Comparison of ENCODE assay signal across 21 cellular contexts in genomic region chr2:203857656-203858055, GRCh38. TPM values are rescaled to one million over a fixed set of nuclear protein-coding genes. Genes with fewer than 3 reads are reported as not detected.
DNase-seq lines count a peak whose midpoint lies in the region; ATAC-seq, FAIRE-seq and TF ChIP-seq lines count a peak whose summit lies in the region.
"Had no signal": no experiment of that assay in that cellular context is flagged by ENCODE, and none has a peak within 500 bp of the region (broad histone marks: within the 10 kb centered on the region; RNA-seq: fewer than 3 reads in every experiment).

No MANE protein-coding gene starts in this region.

- H3K36me3 ChIP-seq in liver (ENCODE audit: control insufficient read depth in 4 of 4, insufficient read depth in 3 of 4, low read depth in 1 of 4, low read length in 3 of 4) = no peaks in the 10 kb centered on the region
- H3K36me3 ChIP-seq: BLaER1 had no signal

- H3K4me1 ChIP-seq in liver (ENCODE audit: control insufficient read depth in 4 of 4, insufficient read depth in 4 of 4, low read length in 3 of 4) = no peaks in the 10 kb centered on the region

- peaks cover 2% of the 10 kb centered on the region in 2 donors for H3K36me3 Mint-ChIP-seq in activated T-cell treated with anti-CD3 and anti-CD28 coated beads, Interleukin-2, amount 50 U/mL, for 72 hours (ENCODE audit: insufficient read depth in 2 of 2)
- no peaks in the 10 kb centered on the region for H3K36me3 Mint-ChIP-seq in T-helper 17 cell (ENCODE audit: low read depth)
- H3K36me3 Mint-ChIP-seq: IgD-negative memory B cell had no signal

- no peaks in the 10 kb centered on the region for H3K27me3 Mint-ChIP-seq in activated T-cell treated with anti-CD3 and anti-CD28 coated beads, Interleukin-2, amount 50 U/mL, for 72 hours (ENCODE audit: low read depth)
- peaks cover 8% of the 10 kb centered on the region for H3K27me3 Mint-ChIP-seq in T-helper 17 cell

- H3K4me1 Mint-ChIP-seq in activated T-cell treated with anti-CD3 and anti-CD28 coated beads, Interleukin-2, amount 50 U/mL, for 72 hours (ENCODE audit: low read depth) = peaks cover 92% of the 10 kb centered on the region
- peaks cover 49% of the 10 kb centered on the region for H3K4me1 Mint-ChIP-seq in T-helper 17 cell

- no peak for TF ChIP-seq RAD21 in liver (IDR thresholded peaks at IDR 0.05)

- peak overlapping the region; percentile 76 to 84 for H3K4me3 Mint-ChIP-seq in activated T-cell treated with anti-CD3 and anti-CD28 coated beads, Interleukin-2, amount 50 U/mL, for 72 hours
- peak overlapping the region; percentile 43 for H3K4me3 Mint-ChIP-seq in T-helper 17 cell
- H3K4me3 Mint-ChIP-seq: IgD-negative memory B cell had no signal

- FAIRE-seq in GM18507 (lab: Jason Lieb, UNC) = peak; percentile 49
- FAIRE-seq: H1 had no signal

- H3K9me3 ChIP-seq in T-helper 17 cell (ENCODE audit: control insufficient read depth, low read length, poor library complexity, severe bottlenecking) = no peaks in the 10 kb centered on the region
- no peaks in the 10 kb centered on the region for H3K9me3 ChIP-seq in liver (ENCODE audit: control insufficient read depth in 4 of 4, low read length in 3 of 4)
- H3K9me3 ChIP-seq: BLaER1 had no signal

- no peaks in the 10 kb centered on the region for H3K27me3 ChIP-seq in liver (ENCODE audit: control insufficient read depth in 4 of 4, insufficient read depth in 4 of 4, low read length in 3 of 4)
- H3K27me3 ChIP-seq: BLaER1 had no signal

- peaks cover under 1 to 2% of the 10 kb centered on the region in 2 donors for H3K9me3 Mint-ChIP-seq in activated T-cell treated with anti-CD3 and anti-CD28 coated beads, Interleukin-2, amount 50 U/mL, for 72 hours
- H3K9me3 Mint-ChIP-seq: IgD-negative memory B cell had no signal

- TF ChIP-seq CTCF in liver (IDR thresholded peaks at IDR 0.05; ENCODE audit: low read depth, low read length, missing input control) = no peak

- H3K9ac ChIP-seq in liver (ENCODE audit: low read depth in 1 of 2, low read length in 2 of 2) = no peak overlapping the region
- H3K9ac ChIP-seq: BLaER1 had no signal

- H3K4me3 ChIP-seq in liver (ENCODE audit: low read depth in 1 of 3, low read length in 3 of 3) = no peak overlapping the region
- H3K4me3 ChIP-seq: BLaER1 had no signal

- ATAC-seq in activated T-cell treated with anti-CD3 and anti-CD28 coated beads, Interleukin-2, amount 50 U/mL, for 72 hours (replicated peaks in 1 of 2) = no peak
- no peak for ATAC-seq in T-helper 17 cell
- ATAC-seq: SK-N-SH treated with all-trans-retinoic acid at 6 μM for 48 hours had no signal

- H3K27ac Mint-ChIP-seq in activated T-cell treated with anti-CD3 and anti-CD28 coated beads, Interleukin-2, amount 50 U/mL, for 72 hours = peak overlapping the region; percentile 98
- H3K27ac Mint-ChIP-seq in T-helper 17 cell = peak overlapping the region; percentile 86

- 49% methylated on average over 2 of the region's 2 CpGs for WGBS in liver

- DNase-seq in activated T-cell treated with anti-CD3 and anti-CD28 coated beads, Interleukin-2, amount 50 U/mL, for 72 hours = no peak
- no peak for DNase-seq in activated T-cell treated with anti-CD3 and anti-CD28 coated beads for 4 hours
- DNase-seq in GM18507 (ENCODE audit: extremely low spot score, insufficient read length, low read depth) = no peak
- no peak for DNase-seq in T-helper 17 cell
- DNase-seq in HUDEP-2 (lab: John Stamatoyannopoulos, UW; ENCODE audit: unreplicated experiment in 76 of 76) = no peak
- no peak for DNase-seq in SK-N-DZ (ENCODE audit: low spot score)
- no peak for DNase-seq in NCI-H2081 treated with DMSO at 0.1 percent for 48 hours (lab: John Stamatoyannopoulos, UW)
- DNase-seq: DMS79 treated with DMSO at 0.1 percent for 48 hours, NCI-H1105, NCI-H2081, NCI-H748 treated with DMSO at 0.1 percent for 48 hours, OCI-M1, SHP77 treated with DMSO at 0.1 percent for 48 hours had no signal

- H3K27ac ChIP-seq in liver (ENCODE audit: low read depth in 1 of 2, low read length in 2 of 2) = no peak overlapping the region
- H3K27ac ChIP-seq: BLaER1 had no signal

TF ChIP-seq in liver, 16 proteins besides CTCF, POLR2A, EP300 and RAD21:
- TF ChIP-seq YY1 (IDR thresholded peaks at IDR 0.05) = no peak
- TF ChIP-seq MAX (IDR thresholded peaks at IDR 0.05) = peak; percentile 21

RNA-seq across cellular contexts. Expression of gene CTLA4, which starts 9.9 kb away (rescaled TPM):
- total RNA-seq in activated T-cell treated with anti-CD3 and anti-CD28 coated beads, Interleukin-2, amount 50 U/mL, for 72 hours = 100 to 1,000 TPM; 132 to 254 TPM
- total RNA-seq in T-helper 17 cell = 100 to 1,000 TPM in 1 of 2 donors, 10 to 100 TPM in 1; 77.2 to 109 TPM
- under 1 TPM in 1 of 2 donors, not detected in 1; 0.17 TPM for total RNA-seq in liver
- not detected for polyA plus RNA-seq in liver
- not detected in 2 replicates for polyA plus RNA-seq in SK-N-DZ (2014; cell fraction: cytosol; rRNA removed)
- polyA plus RNA-seq in SK-N-DZ (2014; cell fraction: nucleus; rRNA removed) = not detected in 2 replicates
- total RNA-seq: A172, H1, LHCN-M2, NCI-H460 had no signal
- polyA plus RNA-seq: H1, IgD-negative memory B cell had no signal

Comparison
In these comparisons a context has a peak if more than half of its experiments do, and no peak if none do; other contexts are left out.
1. RNA of gene CTLA4, which starts 9.9 kb away (total RNA-seq): 132 to 254 TPM in activated T-cell treated with anti-CD3 and anti-CD28 coated beads, Interleukin-2, amount 50 U/mL, for 72 hours and 77.2 to 109 TPM in T-helper 17 cell; 0.17 TPM in liver; every median in the first group is over 10 times any median in the second.